12 cellular contexts compared by ENCODE assay signal in the genomic region with DNA sequence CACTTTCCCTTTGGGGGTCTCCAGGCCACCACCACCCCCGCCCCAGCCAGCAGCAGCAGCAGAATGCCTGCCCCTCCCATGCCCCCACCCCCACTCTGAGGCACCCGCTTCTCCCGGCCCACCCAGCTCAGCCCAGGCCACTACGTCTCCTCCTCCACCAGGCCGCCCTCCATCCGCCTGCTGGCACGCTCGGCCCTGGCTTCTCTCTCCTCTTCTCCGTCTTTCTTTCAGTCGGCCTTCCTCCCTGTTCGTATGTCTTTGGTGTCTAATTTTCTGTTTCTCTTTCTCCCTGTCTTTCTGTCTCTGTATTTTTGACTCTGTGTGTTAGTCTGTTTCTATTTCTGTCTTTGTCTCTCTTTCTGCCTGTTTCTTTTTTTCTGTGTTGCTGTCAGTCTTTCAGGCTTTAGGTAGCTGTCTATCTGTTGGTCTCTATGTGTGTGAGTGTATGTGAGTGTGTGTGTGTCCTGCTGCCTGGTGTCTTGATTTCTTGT. TPM values are rescaled to one million over a fixed set of nuclear protein-coding genes. Genes with fewer than 3 reads are reported as not detected.
DNase-seq lines count a peak whose midpoint lies in the region; ATAC-seq, FAIRE-seq and TF ChIP-seq lines count a peak whose summit lies in the region.
"Had no signal": no experiment of that assay in that cellular context is flagged by ENCODE, and none has a peak within 500 bp of the region (broad histone marks: within the 10 kb centered on the region; RNA-seq: fewer than 3 reads in every experiment).

A gene (minus strand): TSS at position 459 of the 491 bp plus-strand sequence. CDS start 379 bp downstream, at position 80.

- H3K9me3 ChIP-seq in CD4-positive, alpha-beta T cell (ENCODE audit: control insufficient read depth, low read length) = no peaks in the 10 kb centered on the region
- H3K9me3 ChIP-seq in ascending aorta = no peaks in the 10 kb centered on the region
- H3K9me3 ChIP-seq in HepG2 (ENCODE audit: low read length) = no peaks in the 10 kb centered on the region
- H3K9me3 ChIP-seq: BE2C, neutrophil had no signal

- H3K4me3 Mint-ChIP-seq in CD4-positive, alpha-beta T cell = no peak within 1 kb of the TSS
- no peak within 1 kb of the TSS for H3K4me3 Mint-ChIP-seq in immature natural killer cell

- no peaks in the 10 kb centered on the region for H3K27me3 Mint-ChIP-seq in CD4-positive, alpha-beta T cell
- H3K27me3 Mint-ChIP-seq in immature natural killer cell (ENCODE audit: low read depth in 3 of 3) = peaks cover 2 to 5% (median 4%) of the 10 kb centered on the region in 3 donors

- H3K4me1 Mint-ChIP-seq in CD4-positive, alpha-beta T cell (ENCODE audit: low read depth) = peaks cover 6% of the 10 kb centered on the region
- peaks cover 0 to 8% of the 10 kb centered on the region in 2 donors for H3K4me1 Mint-ChIP-seq in immature natural killer cell

- no peak for TF ChIP-seq CTCF in CD4-positive, alpha-beta T cell (IDR thresholded peaks at IDR 0.05)
- TF ChIP-seq CTCF in ascending aorta (IDR thresholded peaks at IDR 0.05) = no peak
- no peak for TF ChIP-seq CTCF in HepG2 (CRISPR knock-in tag; IDR thresholded peaks at IDR 0.05)

- no peaks in the 10 kb centered on the region for H3K27me3 ChIP-seq in CD4-positive, alpha-beta T cell (ENCODE audit: control insufficient read depth, insufficient read depth, low read length)
- H3K27me3 ChIP-seq in ascending aorta (no peaks in the 10 kb centered on the region), HepG2 (ENCODE audit: control insufficient read depth in 1 of 2, insufficient read depth in 2 of 2, low read length in 2 of 2) (no peaks in the 10 kb centered on the region)
- H3K27me3 ChIP-seq: BE2C, neutrophil had no signal

- no peak for TF ChIP-seq RAD21 in HepG2 (CRISPR knock-in tag; IDR thresholded peaks at IDR 0.05)

- H3K36me3 ChIP-seq in ascending aorta (no peaks in the 10 kb centered on the region), HepG2 (replicated peaks in 1 of 2; ENCODE audit: control insufficient read depth in 1 of 2, insufficient read depth in 2 of 2, low read length in 2 of 2) (no peaks in the 10 kb centered on the region)
- H3K36me3 ChIP-seq: BE2C, neutrophil had no signal

- H3K4me1 ChIP-seq in ascending aorta = peaks cover 5 to 16% of the 10 kb centered on the region in 2 donors
- H3K4me1 ChIP-seq in HepG2 (ENCODE audit: insufficient read depth, low read length) = peaks cover 88% of the 10 kb centered on the region
- H3K4me1 ChIP-seq: BE2C had no signal

- no peaks in the 10 kb centered on the region for H3K9me3 Mint-ChIP-seq in CD4-positive, alpha-beta T cell
- H3K9me3 Mint-ChIP-seq in immature natural killer cell = no peaks in the 10 kb centered on the region

- ATAC-seq in CD4-positive, alpha-beta T cell (ENCODE audit: poor library complexity) = no peak
- no peak for ATAC-seq in HepG2
- ATAC-seq in HG02885 (IDR thresholded peaks at IDR 0.05; ENCODE audit: poor library complexity, unreplicated experiment) = no peak
- ATAC-seq in GM21529 (IDR thresholded peaks at IDR 0.05; ENCODE audit: unreplicated experiment) = no peak

- no peak for TF ChIP-seq POLR2A in HepG2 (IDR thresholded peaks at IDR 0.05; ENCODE audit: insufficient read depth in 1 of 2, low read depth in 2 of 2, low read length in 2 of 2)

- H3K27ac ChIP-seq in CD4-positive, alpha-beta T cell (ENCODE audit: low read depth, low read length) = no peak within 1 kb of the TSS
- H3K27ac ChIP-seq in ascending aorta = peak within 1 kb of the TSS; percentile 17 to 69
- H3K27ac ChIP-seq in HepG2 (ENCODE audit: extremely low read length, insufficient read depth, low read length) = no peak within 1 kb of the TSS
- H3K27ac ChIP-seq in skin epidermis = peak within 1 kb of the TSS in 14 of 21 experiments; percentile 30 to 78 (median 48)
- H3K27ac ChIP-seq: neutrophil had no signal

- POLR2A ChIA-PET in CD4-positive, alpha-beta T cell (lab: Charles Lee) = no interaction called here
- POLR2A ChIA-PET in HepG2 (lab: Yijun Ruan, JAX) = no interaction called here

- CTCF ChIA-PET in CD4-positive, alpha-beta T cell (lab: Charles Lee) = interaction anchor here (0.7 to 2.2 kb wide), 4 partner anchors 22 to 376 kb away, joined by 3 to 10 read pairs (median 4); no protein-coding TSS in a partner anchor
- CTCF ChIA-PET in HepG2 (lab: Yijun Ruan, JAX; ENCODE audit: low intra/inter-chr PET ratio, low total read pairs) = interaction anchor here (1.6 kb wide), 1 partner anchor 20 kb away, joined by 11 read pairs; a partner anchor contains a TSS

- H3K36me3 Mint-ChIP-seq in CD4-positive, alpha-beta T cell (ENCODE audit: low read depth) = no peaks in the 10 kb centered on the region
- peaks cover 0 to 4% (median 0%) of the 10 kb centered on the region in 3 donors for H3K36me3 Mint-ChIP-seq in immature natural killer cell

- FAIRE-seq in HepG2 (lab: Jason Lieb, UNC) = no peak

- H2AFZ ChIP-seq in HepG2 (ENCODE audit: low read length) = no peak within 1 kb of the TSS

- no peak within 1 kb of the TSS for H3K9ac ChIP-seq in HepG2 (ENCODE audit: insufficient read depth, low read depth, low read length)

- TF ChIP-seq EP300 in HepG2 (IDR thresholded peaks at IDR 0.05; ENCODE audit: low read depth in 2 of 2, low read length in 2 of 2) (no peak), HepG2 (CRISPR knock-in tag; IDR thresholded peaks at IDR 0.05; ENCODE audit: borderline replicate concordance) (no peak)

- in situ Hi-C loops in HepG2 (cut with HindIII; ENCODE audit: extremely low pct_ligation_motif_present, low pct_unique_long_range_greater_than_20kb) = loop anchor here (5.0 kb wide), 1 partner anchor 67 kb away; no protein-coding TSS in a partner anchor

- H3K4me3 ChIP-seq in ascending aorta = peak within 1 kb of the TSS; percentile 18 to 63
- H3K4me3 ChIP-seq in HepG2 (replicated peaks in 1 of 3; ENCODE audit: insufficient read depth in 1 of 3, low read depth in 2 of 3, low read length in 3 of 3) = no peak within 1 kb of the TSS
- H3K4me3 ChIP-seq in skin epidermis = peak within 1 kb of the TSS in 2 of 7 experiments; percentile 1 to 11

- intact Hi-C loops in CD4-positive, alpha-beta T cell (cut with DNase I, micrococcal nuclease) = loop anchor here in 1 of 2 experiments (2.0 kb wide), 1 partner anchor 20 kb away; a partner anchor contains a TSS
- intact Hi-C loops in ascending aorta (cut with DNase I) = loop anchor here (1.0 kb wide), 3 partner anchors 10 to 67 kb away; no protein-coding TSS in a partner anchor
- intact Hi-C loops in HepG2 (cut with micrococcal nuclease; ENCODE audit: unreplicated experiment) = loop anchor here (1.0 kb wide), 1 partner anchor 67 kb away; no protein-coding TSS in a partner anchor

- 95% methylated on average over 11 of the region's 11 CpGs for WGBS in HepG2 (ENCODE audit: low lambda C conversion rate)

- no TSS peak for BruUV-seq in HepG2 (replicated peaks; lab: Mats Ljungman, UMichigan)

- H3K4me2 ChIP-seq in HepG2 (ENCODE audit: low read depth, low read length) = peak within 1 kb of the TSS; percentile 50

- H4K20me1 ChIP-seq in HepG2 (ENCODE audit: insufficient read depth, low read length) = no peaks in the 10 kb centered on the region

- DNase-seq in CD4-positive, alpha-beta T cell = no peak
- DNase-seq in ascending aorta (ENCODE audit: low spot score in 2 of 2) = no peak
- no peak for DNase-seq in HepG2 (ENCODE audit: low spot score)
- DNase-seq in cerebellum (ENCODE audit: low spot score) = no peak
- no peak for DNase-seq in immature natural killer cell
- DNase-seq: GOT3, NCI-H510A had no signal

- H3K27ac Mint-ChIP-seq in CD4-positive, alpha-beta T cell = peak within 1 kb of the TSS; percentile 13
- no peak within 1 kb of the TSS for H3K27ac Mint-ChIP-seq in immature natural killer cell

- H3K79me2 ChIP-seq in HepG2 (ENCODE audit: insufficient read depth, low read length) = no peaks in the 10 kb centered on the region

TF ChIP-seq in HepG2, 621 proteins besides CTCF, POLR2A, EP300 and RAD21 (continues in another document):
- no peak for TF ChIP-seq ZNF205 (CRISPR knock-in tag; IDR thresholded peaks at IDR 0.05)
- no peak for TF ChIP-seq MYC (CRISPR knock-in tag; IDR thresholded peaks at IDR 0.05; ENCODE audit: borderline replicate concordance)
- TF ChIP-seq FOXO1 (CRISPR knock-in tag; IDR thresholded peaks at IDR 0.05) = no peak

RNA-seq across cellular contexts. Expression of the gene that starts here (rescaled TPM):
- total RNA-seq in CD4-positive, alpha-beta T cell = under 1 TPM; 0.69 to 0.70 TPM
- total RNA-seq in ascending aorta (59.3 TPM), HepG2 (2016; rRNA removed; fragmentation: Illumina TruSeq; extraction: Trizol) (not detected in 2 replicates), cerebellum (2.7 TPM)
- total RNA-seq in HepG2 (2016; cell fraction: cytosol; rRNA removed; fragmentation: Illumina TruSeq; extraction: Trizol; ENCODE audit: low read depth) = not detected in 2 replicates
- total RNA-seq in HepG2 (2016; cell fraction: insoluble cytoplasmic fraction; rRNA removed; fragmentation: Illumina TruSeq; extraction: Trizol) = not detected in 2 replicates
- not detected in 2 replicates for total RNA-seq in HepG2 (2016; cell fraction: membrane; rRNA removed; fragmentation: Illumina TruSeq; extraction: Trizol)
- total RNA-seq in HepG2 (2016; cell fraction: nucleus; rRNA removed; fragmentation: Illumina TruSeq; extraction: Trizol) = not detected in 2 replicates
- polyA plus RNA-seq in HepG2 (2011; rRNA removed) (2.8 and 4.2 TPM in 2 replicates), immature natural killer cell (not detected)
- polyA plus RNA-seq in HepG2 (2011; cell fraction: cytosol; rRNA removed) = 1.2 and 2.3 TPM in 2 replicates
- 19.3 and 20.3 TPM in 2 replicates for polyA plus RNA-seq in HepG2 (2011; cell fraction: nucleus; rRNA removed)
- polyA plus RNA-seq in HepG2 (2012) = 2.5 and 5.6 TPM in 2 replicates
- not detected in 2 replicates for polyA plus RNA-seq in HepG2 (2016; cell fraction: cytosol; fragmentation: Illumina TruSeq; extraction: Trizol; ENCODE audit: low read depth)
- not detected in 2 replicates for polyA plus RNA-seq in HepG2 (2016; cell fraction: insoluble cytoplasmic fraction; fragmentation: Illumina TruSeq; extraction: Trizol; ENCODE audit: low read depth)
- polyA plus RNA-seq in HepG2 (2016; cell fraction: membrane; fragmentation: Illumina TruSeq; extraction: Trizol; ENCODE audit: low read depth) = not detected in 2 replicates
- not detected in 2 replicates for polyA plus RNA-seq in HepG2 (2016; cell fraction: nucleus; fragmentation: Illumina TruSeq; extraction: Trizol; ENCODE audit: insufficient read depth, low read depth)
- polyA minus RNA-seq in HepG2 (2011; rRNA and poly(A)+ RNA removed; ENCODE audit: low replicate concordance) = 0.16 and 2.2 TPM in 2 replicates
- polyA minus RNA-seq in HepG2 (2011; cell fraction: cytosol; rRNA and poly(A)+ RNA removed) = 0.59 and 0.88 TPM in 2 replicates
- 0.39 and 1.5 TPM in 2 replicates for polyA minus RNA-seq in HepG2 (2011; cell fraction: nucleus; rRNA and poly(A)+ RNA removed)

Comparison
In these comparisons a context has a peak if more than half of its experiments do, and no peak if none do; other contexts are left out.
1. RNA of the gene that starts here (total RNA-seq): 59.3 TPM in ascending aorta (single experiment); 2.7 TPM in cerebellum (single experiment), 0.69 to 0.70 TPM in CD4-positive, alpha-beta T cell and not detected in HepG2; every median in the first group is over 10 times any median in the second.
2. H3K27ac ChIP-seq: peak in ascending aorta (2 of 2) and skin epidermis (14 of 21); none in CD4-positive, alpha-beta T cell (single experiment) and HepG2 (single experiment).
3. H3K4me3 ChIP-seq: peak in ascending aorta (2 of 2); none in HepG2 (0 of 3).